ENCODE assay signal across 1 cellular context in the genomic region with DNA sequence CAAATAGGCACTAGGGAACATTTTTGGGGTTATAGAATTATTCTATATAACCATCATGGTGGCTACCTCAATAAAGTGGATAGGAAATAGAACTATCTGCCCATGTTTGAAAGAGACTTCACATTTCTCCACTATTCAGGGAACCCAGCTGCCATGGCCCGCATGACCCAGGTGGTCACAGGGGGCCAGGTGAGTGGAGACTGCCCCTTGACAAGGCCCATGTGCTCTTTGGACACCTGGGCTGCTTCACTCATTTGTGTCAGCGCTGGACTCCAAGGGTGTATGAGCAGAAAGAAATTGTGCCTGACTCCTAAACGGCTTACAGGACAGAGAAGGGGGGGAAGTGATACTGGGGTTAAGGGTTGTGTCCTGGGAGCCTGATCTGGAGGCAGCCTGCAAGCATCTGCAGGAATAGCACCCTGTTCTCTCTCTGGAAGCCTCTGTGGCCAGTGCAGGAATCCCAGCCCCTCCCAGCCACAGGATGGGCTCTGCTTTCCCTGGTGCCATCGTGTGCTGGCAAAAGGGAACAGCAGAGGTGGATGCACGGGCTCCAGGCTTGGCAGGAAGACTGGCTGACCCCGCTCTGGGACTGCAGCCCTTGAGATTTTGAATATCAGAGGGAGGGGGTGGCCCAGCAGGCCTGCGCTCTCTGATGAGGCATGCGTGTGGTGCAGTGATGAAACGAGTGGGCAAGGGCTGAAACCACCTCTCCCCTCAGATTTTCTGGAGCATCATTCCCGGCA.
TF ChIP-seq lines count a peak whose summit lies in the region.

No MANE protein-coding gene starts in this region.

TF ChIP-seq in WTC11, 78 proteins besides CTCF, POLR2A, EP300 and RAD21 (continued from another document):
- TF ChIP-seq NFYB (CRISPR knock-in tag; conservative IDR thresholded peaks at IDR 0.05; ENCODE audit: low read depth): no peak
- no peak for TF ChIP-seq OVOL2 (CRISPR knock-in tag; IDR thresholded peaks at IDR 0.05; ENCODE audit: borderline replicate concordance)
- TF ChIP-seq SP1 (CRISPR knock-in tag; conservative IDR thresholded peaks at IDR 0.05): no peak
- TF ChIP-seq ETV6 (CRISPR knock-in tag; IDR thresholded peaks at IDR 0.05): no peak
- no peak for TF ChIP-seq ZNF138 (CRISPR knock-in tag; conservative IDR thresholded peaks at IDR 0.05)
- TF ChIP-seq KAT7 (CRISPR knock-in tag; IDR thresholded peaks at IDR 0.05; ENCODE audit: borderline replicate concordance): no peak
- no peak for TF ChIP-seq CREB1 (CRISPR knock-in tag; IDR thresholded peaks at IDR 0.05)
- no peak for TF ChIP-seq ZNF232 (CRISPR knock-in tag; IDR thresholded peaks at IDR 0.05)
- TF ChIP-seq TCF7 (CRISPR knock-in tag; IDR thresholded peaks at IDR 0.05; ENCODE audit: low read depth): no peak
- no peak for TF ChIP-seq ZNF396 (CRISPR knock-in tag; IDR thresholded peaks at IDR 0.05; ENCODE audit: borderline replicate concordance)
- TF ChIP-seq, protein P1, sequence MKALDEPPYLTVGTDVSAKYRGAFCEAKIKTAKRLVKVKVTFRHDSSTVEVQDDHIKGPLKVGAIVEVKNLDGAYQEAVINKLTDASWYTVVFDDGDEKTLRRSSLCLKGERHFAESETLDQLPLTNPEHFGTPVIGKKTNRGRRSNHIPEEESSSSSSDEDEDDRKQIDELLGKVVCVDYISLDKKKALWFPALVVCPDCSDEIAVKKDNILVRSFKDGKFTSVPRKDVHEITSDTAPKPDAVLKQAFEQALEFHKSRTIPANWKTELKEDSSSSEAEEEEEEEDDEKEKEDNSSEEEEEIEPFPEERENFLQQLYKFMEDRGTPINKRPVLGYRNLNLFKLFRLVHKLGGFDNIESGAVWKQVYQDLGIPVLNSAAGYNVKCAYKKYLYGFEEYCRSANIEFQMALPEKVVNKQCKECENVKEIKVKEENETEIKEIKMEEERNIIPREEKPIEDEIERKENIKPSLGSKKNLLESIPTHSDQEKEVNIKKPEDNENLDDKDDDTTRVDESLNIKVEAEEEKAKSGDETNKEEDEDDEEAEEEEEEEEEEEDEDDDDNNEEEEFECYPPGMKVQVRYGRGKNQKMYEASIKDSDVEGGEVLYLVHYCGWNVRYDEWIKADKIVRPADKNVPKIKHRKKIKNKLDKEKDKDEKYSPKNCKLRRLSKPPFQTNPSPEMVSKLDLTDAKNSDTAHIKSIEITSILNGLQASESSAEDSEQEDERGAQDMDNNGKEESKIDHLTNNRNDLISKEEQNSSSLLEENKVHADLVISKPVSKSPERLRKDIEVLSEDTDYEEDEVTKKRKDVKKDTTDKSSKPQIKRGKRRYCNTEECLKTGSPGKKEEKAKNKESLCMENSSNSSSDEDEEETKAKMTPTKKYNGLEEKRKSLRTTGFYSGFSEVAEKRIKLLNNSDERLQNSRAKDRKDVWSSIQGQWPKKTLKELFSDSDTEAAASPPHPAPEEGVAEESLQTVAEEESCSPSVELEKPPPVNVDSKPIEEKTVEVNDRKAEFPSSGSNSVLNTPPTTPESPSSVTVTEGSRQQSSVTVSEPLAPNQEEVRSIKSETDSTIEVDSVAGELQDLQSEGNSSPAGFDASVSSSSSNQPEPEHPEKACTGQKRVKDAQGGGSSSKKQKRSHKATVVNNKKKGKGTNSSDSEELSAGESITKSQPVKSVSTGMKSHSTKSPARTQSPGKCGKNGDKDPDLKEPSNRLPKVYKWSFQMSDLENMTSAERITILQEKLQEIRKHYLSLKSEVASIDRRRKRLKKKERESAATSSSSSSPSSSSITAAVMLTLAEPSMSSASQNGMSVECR (CRISPR knock-in tag; IDR thresholded peaks at IDR 0.05; ENCODE audit: borderline replicate concordance): no peak
- TF ChIP-seq, protein P2, sequence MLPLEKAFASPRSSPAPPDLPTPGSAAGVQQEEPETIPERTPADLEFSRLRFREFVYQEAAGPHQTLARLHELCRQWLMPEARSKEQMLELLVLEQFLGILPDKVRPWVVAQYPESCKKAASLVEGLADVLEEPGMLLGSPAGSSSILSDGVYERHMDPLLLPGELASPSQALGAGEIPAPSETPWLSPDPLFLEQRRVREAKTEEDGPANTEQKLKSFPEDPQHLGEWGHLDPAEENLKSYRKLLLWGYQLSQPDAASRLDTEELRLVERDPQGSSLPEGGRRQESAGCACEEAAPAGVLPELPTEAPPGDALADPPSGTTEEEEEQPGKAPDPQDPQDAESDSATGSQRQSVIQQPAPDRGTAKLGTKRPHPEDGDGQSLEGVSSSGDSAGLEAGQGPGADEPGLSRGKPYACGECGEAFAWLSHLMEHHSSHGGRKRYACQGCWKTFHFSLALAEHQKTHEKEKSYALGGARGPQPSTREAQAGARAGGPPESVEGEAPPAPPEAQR (CRISPR knock-in tag; IDR thresholded peaks at IDR 0.05): no peak
